Comparison of ENCODE assay signal across 1 cellular context in the genomic region with DNA sequence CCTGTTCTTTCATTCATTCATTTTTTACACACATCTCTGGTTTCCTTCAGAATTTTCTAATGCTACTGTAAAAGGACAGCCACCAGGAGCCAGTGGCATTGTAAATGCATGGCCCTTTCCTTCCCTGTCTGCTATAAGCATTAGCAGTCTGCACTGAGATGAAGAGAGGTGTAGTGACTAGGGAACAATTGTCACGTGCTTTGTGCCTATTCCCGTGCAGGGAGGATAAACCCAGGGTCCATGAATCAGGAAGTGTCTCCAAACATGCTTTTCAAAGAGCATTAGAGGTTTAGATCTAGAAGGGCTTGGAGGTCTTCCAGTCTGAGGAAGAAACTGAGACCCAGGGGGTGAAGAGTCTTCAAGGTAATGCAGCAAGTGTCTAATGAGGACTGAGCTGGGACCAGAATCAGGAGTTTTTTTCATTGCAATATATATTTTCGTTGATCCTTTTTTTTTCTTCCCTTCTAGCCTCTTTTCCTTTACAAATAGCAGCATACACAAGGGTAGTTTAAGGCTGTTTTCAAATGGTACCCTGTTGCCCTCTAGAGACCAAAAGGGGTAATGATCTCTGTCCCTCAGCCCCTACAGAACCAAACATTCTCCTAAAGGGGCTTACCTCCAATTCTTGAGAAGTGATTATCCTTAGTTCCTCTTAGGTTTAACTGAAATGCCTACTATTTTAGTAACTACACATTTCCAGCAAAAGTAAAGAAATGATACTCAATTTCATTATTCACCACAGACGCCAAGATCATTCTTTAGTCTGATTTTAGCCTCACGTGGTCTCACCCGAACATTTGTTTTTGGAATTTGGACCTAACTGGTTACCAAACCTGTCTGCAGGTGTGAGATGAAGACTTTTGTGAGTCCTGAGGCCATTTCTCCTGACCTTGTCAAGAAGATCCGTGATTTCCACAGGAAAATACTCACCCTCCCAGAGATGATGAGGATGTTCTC.
TF ChIP-seq lines count a peak whose summit lies in the region.

No MANE protein-coding gene starts in this region.

TF ChIP-seq in K562, 482 proteins besides CTCF, POLR2A, EP300 and RAD21 (continued from another document):
- TF ChIP-seq, protein P1, sequence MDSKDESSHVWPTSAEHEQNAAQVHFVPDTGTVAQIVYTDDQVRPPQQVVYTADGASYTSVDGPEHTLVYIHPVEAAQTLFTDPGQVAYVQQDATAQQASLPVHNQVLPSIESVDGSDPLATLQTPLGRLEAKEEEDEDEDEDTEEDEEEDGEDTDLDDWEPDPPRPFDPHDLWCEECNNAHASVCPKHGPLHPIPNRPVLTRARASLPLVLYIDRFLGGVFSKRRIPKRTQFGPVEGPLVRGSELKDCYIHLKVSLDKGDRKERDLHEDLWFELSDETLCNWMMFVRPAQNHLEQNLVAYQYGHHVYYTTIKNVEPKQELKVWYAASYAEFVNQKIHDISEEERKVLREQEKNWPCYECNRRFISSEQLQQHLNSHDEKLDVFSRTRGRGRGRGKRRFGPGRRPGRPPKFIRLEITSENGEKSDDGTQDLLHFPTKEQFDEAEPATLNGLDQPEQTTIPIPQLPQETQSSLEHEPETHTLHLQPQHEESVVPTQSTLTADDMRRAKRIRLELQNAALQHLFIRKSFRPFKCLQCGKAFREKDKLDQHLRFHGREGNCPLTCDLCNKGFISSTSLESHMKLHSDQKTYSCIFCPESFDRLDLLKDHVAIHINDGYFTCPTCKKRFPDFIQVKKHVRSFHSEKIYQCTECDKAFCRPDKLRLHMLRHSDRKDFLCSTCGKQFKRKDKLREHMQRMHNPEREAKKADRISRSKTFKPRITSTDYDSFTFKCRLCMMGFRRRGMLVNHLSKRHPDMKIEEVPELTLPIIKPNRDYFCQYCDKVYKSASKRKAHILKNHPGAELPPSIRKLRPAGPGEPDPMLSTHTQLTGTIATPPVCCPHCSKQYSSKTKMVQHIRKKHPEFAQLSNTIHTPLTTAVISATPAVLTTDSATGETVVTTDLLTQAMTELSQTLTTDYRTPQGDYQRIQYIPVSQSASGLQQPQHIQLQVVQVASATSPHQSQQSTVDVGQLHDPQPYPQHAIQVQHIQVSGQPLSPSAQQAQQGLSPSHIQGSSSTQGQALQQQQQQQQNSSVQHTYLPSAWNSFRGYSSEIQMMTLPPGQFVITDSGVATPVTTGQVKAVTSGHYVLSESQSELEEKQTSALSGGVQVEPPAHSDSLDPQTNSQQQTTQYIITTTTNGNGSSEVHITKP (IDR thresholded peaks at IDR 0.05; ENCODE audit: partially characterized antibody), result peak; percentile 5
- TF ChIP-seq, protein P2, sequence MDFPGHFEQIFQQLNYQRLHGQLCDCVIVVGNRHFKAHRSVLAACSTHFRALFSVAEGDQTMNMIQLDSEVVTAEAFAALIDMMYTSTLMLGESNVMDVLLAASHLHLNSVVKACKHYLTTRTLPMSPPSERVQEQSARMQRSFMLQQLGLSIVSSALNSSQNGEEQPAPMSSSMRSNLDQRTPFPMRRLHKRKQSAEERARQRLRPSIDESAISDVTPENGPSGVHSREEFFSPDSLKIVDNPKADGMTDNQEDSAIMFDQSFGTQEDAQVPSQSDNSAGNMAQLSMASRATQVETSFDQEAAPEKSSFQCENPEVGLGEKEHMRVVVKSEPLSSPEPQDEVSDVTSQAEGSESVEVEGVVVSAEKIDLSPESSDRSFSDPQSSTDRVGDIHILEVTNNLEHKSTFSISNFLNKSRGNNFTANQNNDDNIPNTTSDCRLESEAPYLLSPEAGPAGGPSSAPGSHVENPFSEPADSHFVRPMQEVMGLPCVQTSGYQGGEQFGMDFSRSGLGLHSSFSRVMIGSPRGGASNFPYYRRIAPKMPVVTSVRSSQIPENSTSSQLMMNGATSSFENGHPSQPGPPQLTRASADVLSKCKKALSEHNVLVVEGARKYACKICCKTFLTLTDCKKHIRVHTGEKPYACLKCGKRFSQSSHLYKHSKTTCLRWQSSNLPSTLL (IDR thresholded peaks at IDR 0.05), result no peak
- TF ChIP-seq KLF16 (IDR thresholded peaks at IDR 0.05) (peak; percentile 7; the same call in 1 of the 2 replicates), ZNF354B (CRISPR knock-in tag; IDR thresholded peaks at IDR 0.05) (no peak), POLR2B (IDR thresholded peaks at IDR 0.05; ENCODE audit: low read depth, partially characterized antibody) (no peak), STAT5B (CRISPR knock-in tag; IDR thresholded peaks at IDR 0.05) (no peak), NFE2 (IDR thresholded peaks at IDR 0.05; ENCODE audit: low read depth) (no peak), MEF2A (IDR thresholded peaks at IDR 0.05; ENCODE audit: control insufficient read depth, low read depth, low read length) (no peak), YY1 (IDR thresholded peaks at IDR 0.05; ENCODE audit: borderline replicate concordance in 1 of 3, control insufficient read depth in 1 of 3, extremely low read depth in 1 of 3, insufficient read depth in 3 of 3, insufficient read length in 1 of 3, insufficient replicate concordance in 2 of 3, low read depth in 1 of 3, low read length in 2 of 3) (no peak), JUND (IDR thresholded peaks at IDR 0.05; ENCODE audit: borderline replicate concordance, low read depth, low read length) (no peak), JUND (tag; IDR thresholded peaks at IDR 0.05; ENCODE audit: borderline replicate concordance, low read depth, low read length) (no peak), SMC3 (conservative IDR thresholded peaks at IDR 0.05; ENCODE audit: insufficient read depth, low read depth, low read length) (peak; percentile 63), PHF21A (IDR thresholded peaks at IDR 0.05; ENCODE audit: borderline replicate concordance, low read depth) (no peak), ZNF431 (CRISPR knock-in tag; IDR thresholded peaks at IDR 0.05) (no peak), FOXK2 (conservative IDR thresholded peaks at IDR 0.05 in 1 of 2, IDR thresholded peaks at IDR 0.05 in 1 of 2; ENCODE audit: low read depth in 2 of 2) (peak; percentile 54 to 59; a peak in 2 of 4 replicates), HNRNPL (IDR thresholded peaks at IDR 0.05; ENCODE audit: low read depth, low read length) (no peak), U2AF1 (optimal IDR thresholded peaks at IDR 0.05; ENCODE audit: low read depth, low read length) (no peak), FUS (optimal IDR thresholded peaks at IDR 0.05; ENCODE audit: low read depth, low read length) (no peak), CC2D1A (IDR thresholded peaks at IDR 0.05) (no peak), ZNF316 (IDR thresholded peaks at IDR 0.05) (no peak), ZNF347 (CRISPR knock-in tag; IDR thresholded peaks at IDR 0.05; ENCODE audit: low read depth) (no peak)
- TF ChIP-seq, protein P3, sequence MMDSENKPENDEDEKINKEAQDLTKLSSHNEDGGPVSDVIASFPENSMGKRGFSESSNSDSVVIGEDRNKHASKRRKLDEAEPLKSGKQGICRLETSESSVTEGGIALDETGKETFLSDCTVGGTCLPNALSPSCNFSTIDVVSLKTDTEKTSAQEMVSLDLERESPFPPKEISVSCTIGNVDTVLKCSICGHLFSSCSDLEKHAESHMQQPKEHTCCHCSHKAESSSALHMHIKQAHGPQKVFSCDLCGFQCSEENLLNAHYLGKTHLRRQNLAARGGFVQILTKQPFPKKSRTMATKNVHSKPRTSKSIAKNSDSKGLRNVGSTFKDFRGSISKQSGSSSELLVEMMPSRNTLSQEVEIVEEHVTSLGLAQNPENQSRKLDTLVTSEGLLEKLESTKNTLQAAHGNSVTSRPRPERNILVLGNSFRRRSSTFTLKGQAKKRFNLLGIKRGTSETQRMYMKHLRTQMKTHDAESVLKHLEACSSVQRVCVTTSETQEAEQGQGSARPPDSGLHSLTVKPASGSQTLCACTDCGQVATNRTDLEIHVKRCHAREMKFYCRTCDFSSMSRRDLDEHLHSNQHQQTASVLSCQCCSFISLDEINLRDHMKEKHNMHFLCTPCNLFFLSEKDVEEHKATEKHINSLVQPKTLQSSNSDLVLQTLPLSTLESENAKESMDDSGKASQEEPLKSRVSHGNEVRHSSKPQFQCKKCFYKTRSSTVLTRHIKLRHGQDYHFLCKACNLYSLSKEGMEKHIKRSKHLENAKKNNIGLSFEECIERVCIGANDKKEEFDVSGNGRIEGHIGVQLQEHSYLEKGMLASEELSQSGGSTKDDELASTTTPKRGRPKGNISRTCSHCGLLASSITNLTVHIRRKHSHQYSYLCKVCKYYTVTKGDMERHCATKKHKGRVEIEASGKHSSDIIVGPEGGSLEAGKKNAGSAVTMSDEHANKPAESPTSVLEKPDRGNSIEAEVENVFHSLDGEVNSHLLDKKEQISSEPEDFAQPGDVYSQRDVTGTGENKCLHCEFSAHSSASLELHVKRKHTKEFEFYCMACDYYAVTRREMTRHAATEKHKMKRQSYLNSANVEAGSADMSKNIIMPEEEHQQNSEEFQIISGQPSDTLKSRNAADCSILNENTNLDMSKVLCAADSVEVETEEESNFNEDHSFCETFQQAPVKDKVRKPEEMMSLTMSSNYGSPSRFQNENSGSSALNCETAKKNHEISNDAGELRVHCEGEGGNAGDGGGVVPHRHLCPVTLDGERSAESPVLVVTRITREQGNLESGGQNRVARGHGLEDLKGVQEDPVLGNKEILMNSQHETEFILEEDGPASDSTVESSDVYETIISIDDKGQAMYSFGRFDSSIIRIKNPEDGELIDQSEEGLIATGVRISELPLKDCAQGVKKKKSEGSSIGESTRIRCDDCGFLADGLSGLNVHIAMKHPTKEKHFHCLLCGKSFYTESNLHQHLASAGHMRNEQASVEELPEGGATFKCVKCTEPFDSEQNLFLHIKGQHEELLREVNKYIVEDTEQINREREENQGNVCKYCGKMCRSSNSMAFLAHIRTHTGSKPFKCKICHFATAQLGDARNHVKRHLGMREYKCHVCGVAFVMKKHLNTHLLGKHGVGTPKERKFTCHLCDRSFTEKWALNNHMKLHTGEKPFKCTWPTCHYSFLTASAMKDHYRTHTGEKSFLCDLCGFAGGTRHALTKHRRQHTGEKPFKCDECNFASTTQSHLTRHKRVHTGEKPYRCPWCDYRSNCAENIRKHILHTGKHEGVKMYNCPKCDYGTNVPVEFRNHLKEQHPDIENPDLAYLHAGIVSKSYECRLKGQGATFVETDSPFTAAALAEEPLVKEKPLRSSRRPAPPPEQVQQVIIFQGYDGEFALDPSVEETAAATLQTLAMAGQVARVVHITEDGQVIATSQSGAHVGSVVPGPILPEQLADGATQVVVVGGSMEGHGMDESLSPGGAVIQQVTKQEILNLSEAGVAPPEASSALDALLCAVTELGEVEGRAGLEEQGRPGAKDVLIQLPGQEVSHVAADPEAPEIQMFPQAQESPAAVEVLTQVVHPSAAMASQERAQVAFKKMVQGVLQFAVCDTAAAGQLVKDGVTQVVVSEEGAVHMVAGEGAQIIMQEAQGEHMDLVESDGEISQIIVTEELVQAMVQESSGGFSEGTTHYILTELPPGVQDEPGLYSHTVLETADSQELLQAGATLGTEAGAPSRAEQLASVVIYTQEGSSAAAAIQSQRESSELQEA (IDR thresholded peaks at IDR 0.05; ENCODE audit: low read depth), result no peak
- TF ChIP-seq, protein P4, sequence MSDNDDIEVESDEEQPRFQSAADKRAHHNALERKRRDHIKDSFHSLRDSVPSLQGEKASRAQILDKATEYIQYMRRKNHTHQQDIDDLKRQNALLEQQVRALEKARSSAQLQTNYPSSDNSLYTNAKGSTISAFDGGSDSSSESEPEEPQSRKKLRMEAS (CRISPR knock-in tag; IDR thresholded peaks at IDR 0.05), result no peak
- TF ChIP-seq, protein P5, sequence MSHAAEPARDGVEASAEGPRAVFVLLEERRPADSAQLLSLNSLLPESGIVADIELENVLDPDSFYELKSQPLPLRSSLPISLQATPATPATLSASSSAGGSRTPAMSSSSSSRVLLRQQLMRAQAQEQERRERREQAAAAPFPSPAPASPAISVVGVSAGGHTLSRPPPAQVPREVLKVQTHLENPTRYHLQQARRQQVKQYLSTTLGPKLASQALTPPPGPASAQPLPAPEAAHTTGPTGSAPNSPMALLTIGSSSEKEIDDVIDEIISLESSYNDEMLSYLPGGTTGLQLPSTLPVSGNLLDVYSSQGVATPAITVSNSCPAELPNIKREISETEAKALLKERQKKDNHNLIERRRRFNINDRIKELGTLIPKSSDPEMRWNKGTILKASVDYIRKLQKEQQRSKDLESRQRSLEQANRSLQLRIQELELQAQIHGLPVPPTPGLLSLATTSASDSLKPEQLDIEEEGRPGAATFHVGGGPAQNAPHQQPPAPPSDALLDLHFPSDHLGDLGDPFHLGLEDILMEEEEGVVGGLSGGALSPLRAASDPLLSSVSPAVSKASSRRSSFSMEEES (CRISPR knock-in tag; IDR thresholded peaks at IDR 0.05), result peak; percentile 57
- TF ChIP-seq, protein P6, sequence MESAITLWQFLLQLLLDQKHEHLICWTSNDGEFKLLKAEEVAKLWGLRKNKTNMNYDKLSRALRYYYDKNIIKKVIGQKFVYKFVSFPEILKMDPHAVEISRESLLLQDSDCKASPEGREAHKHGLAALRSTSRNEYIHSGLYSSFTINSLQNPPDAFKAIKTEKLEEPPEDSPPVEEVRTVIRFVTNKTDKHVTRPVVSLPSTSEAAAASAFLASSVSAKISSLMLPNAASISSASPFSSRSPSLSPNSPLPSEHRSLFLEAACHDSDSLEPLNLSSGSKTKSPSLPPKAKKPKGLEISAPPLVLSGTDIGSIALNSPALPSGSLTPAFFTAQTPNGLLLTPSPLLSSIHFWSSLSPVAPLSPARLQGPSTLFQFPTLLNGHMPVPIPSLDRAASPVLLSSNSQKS (CRISPR knock-in tag; IDR thresholded peaks at IDR 0.05), result no peak
- TF ChIP-seq, protein P7, sequence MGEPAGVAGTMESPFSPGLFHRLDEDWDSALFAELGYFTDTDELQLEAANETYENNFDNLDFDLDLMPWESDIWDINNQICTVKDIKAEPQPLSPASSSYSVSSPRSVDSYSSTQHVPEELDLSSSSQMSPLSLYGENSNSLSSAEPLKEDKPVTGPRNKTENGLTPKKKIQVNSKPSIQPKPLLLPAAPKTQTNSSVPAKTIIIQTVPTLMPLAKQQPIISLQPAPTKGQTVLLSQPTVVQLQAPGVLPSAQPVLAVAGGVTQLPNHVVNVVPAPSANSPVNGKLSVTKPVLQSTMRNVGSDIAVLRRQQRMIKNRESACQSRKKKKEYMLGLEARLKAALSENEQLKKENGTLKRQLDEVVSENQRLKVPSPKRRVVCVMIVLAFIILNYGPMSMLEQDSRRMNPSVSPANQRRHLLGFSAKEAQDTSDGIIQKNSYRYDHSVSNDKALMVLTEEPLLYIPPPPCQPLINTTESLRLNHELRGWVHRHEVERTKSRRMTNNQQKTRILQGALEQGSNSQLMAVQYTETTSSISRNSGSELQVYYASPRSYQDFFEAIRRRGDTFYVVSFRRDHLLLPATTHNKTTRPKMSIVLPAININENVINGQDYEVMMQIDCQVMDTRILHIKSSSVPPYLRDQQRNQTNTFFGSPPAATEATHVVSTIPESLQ (CRISPR knock-in tag; IDR thresholded peaks at IDR 0.05), result no peak
- TF ChIP-seq, protein P8, sequence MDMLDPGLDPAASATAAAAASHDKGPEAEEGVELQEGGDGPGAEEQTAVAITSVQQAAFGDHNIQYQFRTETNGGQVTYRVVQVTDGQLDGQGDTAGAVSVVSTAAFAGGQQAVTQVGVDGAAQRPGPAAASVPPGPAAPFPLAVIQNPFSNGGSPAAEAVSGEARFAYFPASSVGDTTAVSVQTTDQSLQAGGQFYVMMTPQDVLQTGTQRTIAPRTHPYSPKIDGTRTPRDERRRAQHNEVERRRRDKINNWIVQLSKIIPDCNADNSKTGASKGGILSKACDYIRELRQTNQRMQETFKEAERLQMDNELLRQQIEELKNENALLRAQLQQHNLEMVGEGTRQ (CRISPR knock-in tag; IDR thresholded peaks at IDR 0.05), result 0 out of 2 replicates have a peak, but pooled peaks have one; percentile 5
